ENCODE assay signal across 8 cellular contexts in genomic region chr6:27178001-27178730, GRCh38.
A peak's percentile ranks its signal among the peaks of the same experiment; 100 is the strongest.
DNase-seq lines count a peak whose midpoint lies in the region; ATAC-seq and TF ChIP-seq lines count a peak whose summit lies in the region.

No MANE protein-coding gene starts in this region.

- H3K36me3 Mint-ChIP-seq in nephron (ENCODE audit: low read depth) = no peaks in the 10 kb centered on the region

- TF ChIP-seq CTCF in AG09319 (IDR thresholded peaks at IDR 0.05; ENCODE audit: low read depth, low read length) (no peak), fibroblast of pulmonary artery (IDR thresholded peaks at IDR 0.05; ENCODE audit: low read length, missing control alignments) (no peak), nephron (IDR thresholded peaks at IDR 0.05; ENCODE audit: unreplicated experiment in 3 of 3) (no peak)

- peak overlapping the region in 1 of 2 donors; percentile 21 for H3K27ac ChIP-seq in aorta (ENCODE audit: low read depth in 1 of 2, low read length in 2 of 2)

- no peaks in the 10 kb centered on the region for H3K36me3 ChIP-seq in aorta (ENCODE audit: control insufficient read depth in 1 of 2, insufficient read depth in 2 of 2, low read length in 1 of 2)

- peak overlapping the region; percentile 99 for H3K4me3 ChIP-seq in fibroblast of pulmonary artery (replicated peaks; ENCODE audit: low read depth, low read length)
- H3K4me3 ChIP-seq in aorta (ENCODE audit: low read length in 2 of 2) = peak overlapping the region; percentile 91 to 98

- 3 to 4% methylated on average over 30 of the region's 30 CpGs for WGBS in aorta, 2 donors

- peaks cover 7% of the 10 kb centered on the region for H3K27me3 Mint-ChIP-seq in nephron (ENCODE audit: low read depth)

- peak; percentile 8 for ATAC-seq in GM18517 (IDR thresholded peaks at IDR 0.05; ENCODE audit: unreplicated experiment)
- peak; percentile 36 for ATAC-seq in HG02981 (IDR thresholded peaks at IDR 0.05; ENCODE audit: unreplicated experiment)
- peak; percentile 90 for ATAC-seq in aorta (ENCODE audit: low FRiP score)

- no peaks in the 10 kb centered on the region for H3K27me3 ChIP-seq in aorta (ENCODE audit: control insufficient read depth in 1 of 2, insufficient read depth in 2 of 2, low read length in 1 of 2)

- H3K9me3 ChIP-seq in aorta (ENCODE audit: control insufficient read depth, low read length) = no peaks in the 10 kb centered on the region

- DNase-seq in AG09319 (ENCODE audit: extremely low read depth, low read depth) (peak; percentile 71), NCI-H748 (lab: John Stamatoyannopoulos, UW; ENCODE audit: unreplicated experiment) (peak; percentile 83), fibroblast of pulmonary artery (ENCODE audit: low read depth) (peak; percentile 93), aorta (peak in 1 of 2 donors; percentile 73)
- DNase-seq in activated T-cell treated with anti-CD3 and anti-CD28 coated beads, Interleukin-2, amount 50 U/mL, for 48 hours = peak; percentile 49 to 51

- no peaks in the 10 kb centered on the region for H3K4me1 ChIP-seq in aorta (ENCODE audit: control insufficient read depth in 1 of 2, insufficient read depth in 2 of 2, low read length in 2 of 2)

- peak overlapping the region; percentile 96 to 99 (median 97) for H3K4me3 Mint-ChIP-seq in nephron

- H3K27ac Mint-ChIP-seq in nephron = peak overlapping the region; percentile 93 to 98 (median 96)

- intact Hi-C loops in aorta (cut with DNase I) = loop anchor here (5.0 to 10.0 kb wide), 4 partner anchors 297 to 724 kb away; partner anchors contain the start of gene ZNF184 (in 1 of the 2)

- H3K9me3 Mint-ChIP-seq in nephron = peaks cover 4% of the 10 kb centered on the region

- peaks cover 9% of the 10 kb centered on the region for H3K4me1 Mint-ChIP-seq in nephron

Comparison
In these comparisons a context has a peak if more than half of its experiments do, and no peak if none do; other contexts are left out.
1. ATAC-seq: peak in every context shown above with its lines; median percentile 90 in aorta; 36 in HG02981; 8 in GM18517.